In genomic region chr10:113216068-113216467, GRCh38 we compare ENCODE assay signal across 14 cellular contexts.
DNase-seq lines count a peak whose midpoint lies in the region; ATAC-seq, FAIRE-seq and TF ChIP-seq lines count a peak whose summit lies in the region.
"Had no signal": no experiment of that assay in that cellular context is flagged by ENCODE, and none has a peak within 500 bp of the region (broad histone marks: within the 10 kb centered on the region; RNA-seq: fewer than 3 reads in every experiment).

No MANE protein-coding gene starts in this region.

- FAIRE-seq in K562 (lab: Jason Lieb, UNC), result no peak
- FAIRE-seq: pancreas had no signal

- no peak for TF ChIP-seq EP300 in K562 (IDR thresholded peaks at IDR 0.05; ENCODE audit: low read length)

- H3K4me3 ChIP-seq in K562 (no peak overlapping the region), dorsolateral prefrontal cortex (no peak overlapping the region)
- H3K4me3 ChIP-seq: pancreas had no signal

- no peak for TF ChIP-seq RAD21 in K562 (CRISPR knock-in tag; conservative IDR thresholded peaks at IDR 0.05 in 1 of 2, IDR thresholded peaks at IDR 0.05 in 1 of 2)

- CTCF ChIA-PET in K562 (lab: Yijun Ruan, JAX; ENCODE audit: low intra/inter-chr PET ratio), result no interaction called here

- peak; percentile 25 for TF ChIP-seq CTCF in CD14-positive monocyte (IDR thresholded peaks at IDR 0.05)
- TF ChIP-seq CTCF in K562 (IDR thresholded peaks at IDR 0.05 in 2 of 3, conservative IDR thresholded peaks at IDR 0.05 in 1 of 3; ENCODE audit: insufficient read depth in 2 of 3, low read depth in 1 of 3, low read length in 3 of 3), result peak in 2 of 3 experiments; percentile 11; a peak in 1 of 6 replicates
- peak in 2 of 56 donors; percentile 13 to 14 for TF ChIP-seq CTCF in dorsolateral prefrontal cortex (IDR thresholded peaks at IDR 0.05 in 54 of 56, conservative IDR thresholded peaks at IDR 0.05 in 2 of 56; ENCODE audit: low read depth in 1 of 56, partially characterized antibody in 56 of 56)

- WGBS in K562 (ENCODE audit: insufficient coverage, low coverage, missing lambda C conversion rate), result 0% methylated on average over 2 of the region's 3 CpGs

- intact Hi-C loops in CD14-positive monocyte (cut with micrococcal nuclease) (no loop called here), K562 (cut with micrococcal nuclease) (no loop called here), dorsolateral prefrontal cortex (cut with DNase I) (no loop called here)

- no peaks in the 10 kb centered on the region for H3K36me3 ChIP-seq in K562 (ENCODE audit: control insufficient read depth, insufficient read depth, low read length)
- H3K36me3 ChIP-seq: pancreas had no signal

- ATAC-seq in K562 (no peak), GM21717 (IDR thresholded peaks at IDR 0.05; ENCODE audit: unreplicated experiment) (no peak)
- ATAC-seq: pancreas; stimulated activated memory B cell treated with anti-CD40 and anti-IgM and Interleukin-4, amounts not matched to agents 10 μg/mL and 1 μg/mL and 100 μg/mL, for 72 hours had no signal

- no peaks in the 10 kb centered on the region for H4K20me1 ChIP-seq in K562 (replicated peaks; ENCODE audit: control insufficient read depth, insufficient read depth, low read length)

- TF ChIP-seq POLR2A in K562 (conservative IDR thresholded peaks at IDR 0.05), result no peak

- peaks cover 4% of the 10 kb centered on the region for H3K4me1 Mint-ChIP-seq in CD14-positive monocyte
- H3K4me1 Mint-ChIP-seq: CD8-positive, alpha-beta memory T cell; memory B cell; stimulated activated memory B cell treated with anti-CD40 and anti-IgM and Interleukin-4, amounts not matched to agents 10 μg/mL and 1 μg/mL and 100 μg/mL, for 72 hours had no signal

- H3K27ac ChIP-seq in K562 (ENCODE audit: extremely low read depth, low read depth, low read length), result no peak overlapping the region
- H3K27ac ChIP-seq in dorsolateral prefrontal cortex, result no peak overlapping the region
- H3K27ac ChIP-seq: pancreas had no signal

- H3K79me2 ChIP-seq in K562 (ENCODE audit: control insufficient read depth, insufficient read depth, low read length), result no peaks in the 10 kb centered on the region

- no peak overlapping the region for H3K9ac ChIP-seq in K562 (ENCODE audit: insufficient read depth in 1 of 2, low read depth in 2 of 2, low read length in 2 of 2)

- peaks cover 0 to under 1% of the 10 kb centered on the region in 2 experiments; a peak in 1 of 5 replicates for H3K27me3 ChIP-seq in K562 (ENCODE audit: control insufficient read depth in 2 of 2, insufficient read depth in 2 of 2, low read length in 2 of 2)
- no peaks in the 10 kb centered on the region for H3K27me3 ChIP-seq in dorsolateral prefrontal cortex
- H3K27me3 ChIP-seq: pancreas had no signal

- in situ Hi-C loops in KBM-7 (cut with MboI; ENCODE audit: low pct_unique_long_range_greater_than_20kb, low sequenced_read_pairs) (no loop called here), K562 (cut with MboI) (no loop called here)

- H3K27me3 Mint-ChIP-seq in CD14-positive monocyte (ENCODE audit: low read depth in 3 of 3), result no peaks in the 10 kb centered on the region
- H3K27me3 Mint-ChIP-seq: stimulated activated memory B cell treated with anti-CD40 and anti-IgM and Interleukin-4, amounts not matched to agents 10 μg/mL and 1 μg/mL and 100 μg/mL, for 72 hours had no signal

- no peak overlapping the region for H3K4me3 Mint-ChIP-seq in CD14-positive monocyte
- H3K4me3 Mint-ChIP-seq: CD8-positive, alpha-beta memory T cell; memory B cell; stimulated activated memory B cell treated with anti-CD40 and anti-IgM and Interleukin-4, amounts not matched to agents 10 μg/mL and 1 μg/mL and 100 μg/mL, for 72 hours; T-helper 2 cell treated with Interferon-gamma antibody and Interleukin-4, amounts not matched to agents 5 μg/mL and 100 μg/mL, for 36 hours had no signal

- no peak for DNase-seq in CD14-positive monocyte (ENCODE audit: low spot score)
- DNase-seq in KBM-7, result peak; percentile 10
- DNase-seq in K562 (ENCODE audit: extremely low read depth in 1 of 4, low spot score in 3 of 4), result no peak
- DNase-seq in left kidney (ENCODE audit: low read depth, low spot score), result peak; percentile 14
- DNase-seq in activated naive CD4-positive, alpha-beta T cell treated with anti-CD3 and anti-CD28 coated beads, Interleukin-2, amount 50 U/mL, for 16 hours, result no peak
- DNase-seq in germinal center (ENCODE audit: low spot score), result no peak
- no peak for DNase-seq in dorsolateral prefrontal cortex
- DNase-seq: CD8-positive, alpha-beta memory T cell; NCI-H187; pancreas had no signal

- POLR2A ChIA-PET in K562 (lab: Yijun Ruan, JAX), result interaction anchor here (0.7 kb wide), 1 partner anchor 483 kb away, joined by 3 read pairs; no protein-coding TSS in a partner anchor

- peaks cover 0 to 6% (median 2%) of the 10 kb centered on the region in 7 donors for H3K9me3 Mint-ChIP-seq in CD14-positive monocyte
- H3K9me3 Mint-ChIP-seq: T-helper 2 cell treated with Interferon-gamma antibody and Interleukin-4, amounts not matched to agents 5 μg/mL and 100 μg/mL, for 36 hours had no signal

- no peaks in the 10 kb centered on the region for H3K9me3 ChIP-seq in K562 (replicated peaks; ENCODE audit: control insufficient read depth, insufficient read depth, low read depth, low read length)
- H3K9me3 ChIP-seq: pancreas had no signal

- H2AFZ ChIP-seq in K562 (ENCODE audit: low read depth, low read length), result no peak overlapping the region

- no peaks in the 10 kb centered on the region for H3K36me3 Mint-ChIP-seq in CD14-positive monocyte
- H3K36me3 Mint-ChIP-seq: memory B cell; stimulated activated memory B cell treated with anti-CD40 and anti-IgM and Interleukin-4, amounts not matched to agents 10 μg/mL and 1 μg/mL and 100 μg/mL, for 72 hours had no signal

- H3K27ac Mint-ChIP-seq in CD14-positive monocyte, result no peak overlapping the region
- H3K27ac Mint-ChIP-seq: CD8-positive, alpha-beta memory T cell; memory B cell; stimulated activated memory B cell treated with anti-CD40 and anti-IgM and Interleukin-4, amounts not matched to agents 10 μg/mL and 1 μg/mL and 100 μg/mL, for 72 hours; T-helper 2 cell treated with Interferon-gamma antibody and Interleukin-4, amounts not matched to agents 5 μg/mL and 100 μg/mL, for 36 hours had no signal

- H3K4me1 ChIP-seq in K562 (replicated peaks in 1 of 2; ENCODE audit: control insufficient read depth in 2 of 2, insufficient read depth in 2 of 2, low read length in 2 of 2), result no peaks in the 10 kb centered on the region
- H3K4me1 ChIP-seq: pancreas had no signal

- H3K4me2 ChIP-seq in K562 (ENCODE audit: insufficient read depth, low read length), result no peak overlapping the region

- no TSS peak for BruUV-seq in K562 (replicated peaks; lab: Mats Ljungman, UMichigan)

- H3K9me1 ChIP-seq in K562 (ENCODE audit: control insufficient read depth, insufficient read depth, low read length), result no peaks in the 10 kb centered on the region

TF ChIP-seq in K562, 482 proteins besides CTCF, POLR2A, EP300 and RAD21 (continues in another document):
- TF ChIP-seq ETV6 (IDR thresholded peaks at IDR 0.05; ENCODE audit: borderline replicate concordance in 1 of 2, low read depth in 2 of 2, low read length in 1 of 2) (no peak), ETV6 (CRISPR knock-in tag; IDR thresholded peaks at IDR 0.05; ENCODE audit: borderline replicate concordance) (no peak), CHD2 (IDR thresholded peaks at IDR 0.05; ENCODE audit: low read depth, low read length) (no peak), ZNF165 (CRISPR knock-in tag; IDR thresholded peaks at IDR 0.05; ENCODE audit: borderline replicate concordance) (no peak), ZBTB7A (IDR thresholded peaks at IDR 0.05; ENCODE audit: borderline replicate concordance, control insufficient read depth, low read depth, low read length) (no peak), HMG20B (CRISPR knock-in tag; IDR thresholded peaks at IDR 0.05) (no peak), ZNF277 (CRISPR knock-in tag; IDR thresholded peaks at IDR 0.05; ENCODE audit: borderline replicate concordance) (no peak), ZMIZ1 (IDR thresholded peaks at IDR 0.05; ENCODE audit: low read depth in 2 of 2, low read length in 2 of 2) (no peak), NCOA1 (IDR thresholded peaks at IDR 0.05; ENCODE audit: low read depth) (no peak)

Comparison
In these comparisons a context has a peak if more than half of its experiments do, and no peak if none do; other contexts are left out.
1. DNase-seq: peak in KBM-7 (single experiment) and left kidney (single experiment); none in CD14-positive monocyte (single experiment), K562 (0 of 4), activated naive CD4-positive, alpha-beta T cell treated with anti-CD3 and anti-CD28 coated beads, Interleukin-2, amount 50 U/mL, for 16 hours (single experiment), germinal center (single experiment) and dorsolateral prefrontal cortex (0 of 10).